In genomic region chr6:26199057-26199772, GRCh38 we compare ENCODE assay signal across 8 cellular contexts.
A peak's percentile ranks its signal among the peaks of the same experiment; 100 is the strongest.
DNase-seq lines count a peak whose midpoint lies in the region; ATAC-seq and TF ChIP-seq lines count a peak whose summit lies in the region.

No MANE protein-coding gene starts in this region.

- no peak for TF ChIP-seq CTCF in activated CD8-positive, alpha-beta T cell treated with anti-CD3 and anti-CD28 coated beads for 36 hours (IDR thresholded peaks at IDR 0.05)

- H3K4me3 Mint-ChIP-seq in activated CD8-positive, alpha-beta T cell treated with anti-CD3 and anti-CD28 coated beads for 36 hours: peak overlapping the region; percentile 96
- H3K4me3 Mint-ChIP-seq in effector memory CD8-positive, alpha-beta T cell: peak overlapping the region; percentile 97 to 98

- POLR2A ChIA-PET in activated CD8-positive, alpha-beta T cell treated with anti-CD3 and anti-CD28 coated beads for 36 hours (lab: Charles Lee): interaction anchor here (0.8 to 20.3 kb wide), 39 partner anchors 13 to 1694 kb away, joined by 3 to 883 read pairs (median 10); a partner anchor contains a TSS

- intact Hi-C loops in activated CD8-positive, alpha-beta T cell treated with anti-CD3 and anti-CD28 coated beads for 36 hours (cut with micrococcal nuclease): loop anchor here (2.0 to 10.0 kb wide), 6 partner anchors 33 to 934 kb away; a partner anchor contains a TSS

- CTCF ChIA-PET in activated CD8-positive, alpha-beta T cell treated with anti-CD3 and anti-CD28 coated beads for 36 hours (lab: Charles Lee): interaction anchor here (0.7 to 4.0 kb wide), 10 partner anchors 10 to 135 kb away, joined by 3 to 24 read pairs (median 4); a partner anchor contains a TSS

- H3K27me3 Mint-ChIP-seq in activated CD8-positive, alpha-beta T cell treated with anti-CD3 and anti-CD28 coated beads for 36 hours: no peaks in the 10 kb centered on the region
- no peaks in the 10 kb centered on the region for H3K27me3 Mint-ChIP-seq in effector memory CD8-positive, alpha-beta T cell

- H3K27ac Mint-ChIP-seq in activated CD8-positive, alpha-beta T cell treated with anti-CD3 and anti-CD28 coated beads for 36 hours: peak overlapping the region; percentile 96
- peak overlapping the region; percentile 98 to 99 for H3K27ac Mint-ChIP-seq in effector memory CD8-positive, alpha-beta T cell

- H3K36me3 Mint-ChIP-seq in activated CD8-positive, alpha-beta T cell treated with anti-CD3 and anti-CD28 coated beads for 36 hours (ENCODE audit: low read depth): peaks cover 21% of the 10 kb centered on the region
- H3K36me3 Mint-ChIP-seq in effector memory CD8-positive, alpha-beta T cell (ENCODE audit: insufficient read depth): peaks cover 57% of the 10 kb centered on the region

- peak; percentile 98 for DNase-seq in COLO829 (ENCODE audit: low spot score)
- peak; percentile 98 for DNase-seq in NCI-H748 (lab: John Stamatoyannopoulos, UW; ENCODE audit: unreplicated experiment)
- peak; percentile 79 for DNase-seq in activated CD8-positive, alpha-beta T cell treated with anti-CD3 and anti-CD28 coated beads for 36 hours
- peak; percentile 55 to 75 (median 62) for DNase-seq in effector memory CD8-positive, alpha-beta T cell
- DNase-seq in lung microvascular endothelial cell (ENCODE audit: low read depth in 2 of 2): peak; percentile 95 to 96
- peak; percentile 63 to 73 for DNase-seq in stimulated activated CD8-positive, alpha-beta memory T cell treated with anti-CD3 and anti-CD28 coated beads, Interleukin-15, amount 100 ng/mL, for 48 hours (ENCODE audit: low read depth in 2 of 2)

- H3K4me1 Mint-ChIP-seq in activated CD8-positive, alpha-beta T cell treated with anti-CD3 and anti-CD28 coated beads for 36 hours (ENCODE audit: low read depth): peaks cover 28% of the 10 kb centered on the region
- peaks cover 33 to 43% of the 10 kb centered on the region in 2 donors for H3K4me1 Mint-ChIP-seq in effector memory CD8-positive, alpha-beta T cell (ENCODE audit: low read depth in 2 of 2)

- no peaks in the 10 kb centered on the region for H3K9me3 Mint-ChIP-seq in activated CD8-positive, alpha-beta T cell treated with anti-CD3 and anti-CD28 coated beads for 36 hours
- no peaks in the 10 kb centered on the region for H3K9me3 Mint-ChIP-seq in effector memory CD8-positive, alpha-beta T cell

- ATAC-seq in GM19455 (IDR thresholded peaks at IDR 0.05; ENCODE audit: unreplicated experiment) (peak; percentile 50), HG03558 (IDR thresholded peaks at IDR 0.05; ENCODE audit: extremely low read depth, unreplicated experiment) (peak; percentile 34)
- peak; percentile 55 for ATAC-seq in activated CD8-positive, alpha-beta T cell treated with anti-CD3 and anti-CD28 coated beads for 36 hours
- peak; percentile 64 for ATAC-seq in effector memory CD8-positive, alpha-beta T cell (replicated peaks)

Comparison
In these comparisons a context has a peak if more than half of its experiments do, and no peak if none do; other contexts are left out.
1. Peak in every context shown above with its lines: DNase-seq and ATAC-seq.